In the genomic region with DNA sequence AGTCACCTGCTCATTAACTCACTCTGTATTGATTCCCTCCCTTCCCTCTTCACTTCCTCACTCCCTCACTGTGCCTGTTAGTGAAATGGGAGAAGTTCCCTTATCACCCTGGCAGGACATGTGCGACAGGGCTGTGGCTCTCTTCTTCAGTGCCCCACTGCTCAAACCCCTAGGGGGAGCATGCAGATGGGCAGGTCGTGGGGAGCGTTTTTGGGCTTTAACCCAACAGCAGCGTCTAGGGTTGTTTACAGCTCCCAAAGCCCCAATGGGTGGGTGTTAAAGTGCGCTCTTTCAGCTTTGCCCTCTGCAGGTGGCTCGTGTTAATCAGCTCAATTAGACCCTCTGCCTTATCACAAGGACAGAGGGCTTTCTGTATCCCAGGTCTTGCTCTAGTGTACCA, we compare ENCODE assay signal across 36 cellular contexts.
A peak's percentile ranks its signal among the peaks of the same experiment; 100 is the strongest.
DNase-seq lines count a peak whose midpoint lies in the region; ATAC-seq, FAIRE-seq and TF ChIP-seq lines count a peak whose summit lies in the region.
"Had no signal": no experiment of that assay in that cellular context is flagged by ENCODE, and none has a peak within 500 bp of the region (broad histone marks: within the 10 kb centered on the region; RNA-seq: fewer than 3 reads in every experiment).

No MANE protein-coding gene starts in this region.

- 0 out of 2 replicates have a peak, but pooled peaks have one; percentile 14 for TF ChIP-seq RAD21 in GM12878 (IDR thresholded peaks at IDR 0.05; ENCODE audit: insufficient read depth, low read depth, low read length)

- H3K27me3 ChIP-seq in Karpas-422 (ENCODE audit: low read length), result no peaks in the 10 kb centered on the region
- H3K27me3 ChIP-seq in GM12878 (replicated peaks in 1 of 2; ENCODE audit: control insufficient read depth in 2 of 2, insufficient read depth in 2 of 2, low read length in 1 of 2), result no peaks in the 10 kb centered on the region; a peak in 1 of 4 replicates
- H3K27me3 ChIP-seq: brain microvascular endothelial cell, sigmoid colon, transverse colon had no signal

- peaks cover 10% of the 10 kb centered on the region for H3K4me1 ChIP-seq in Karpas-422 (ENCODE audit: low read length)
- H3K4me1 ChIP-seq in GM12878 (ENCODE audit: control insufficient read depth, insufficient read depth, low read length), result no peaks in the 10 kb centered on the region

- CTCF ChIA-PET in GM12878 (lab: Yijun Ruan, JAX), result no interaction called here

- H3K4me3 ChIP-seq in Karpas-422 (ENCODE audit: low read length) (no peak overlapping the region), GM12878 (no peak overlapping the region)
- H3K4me3 ChIP-seq: lung, prostate gland, sigmoid colon, transverse colon had no signal

- BruUV-seq in GM12878 (replicated peaks; lab: Mats Ljungman, UMichigan), result no TSS peak

- H3K36me3 ChIP-seq in Karpas-422 (ENCODE audit: insufficient read depth, low read length) (no peaks in the 10 kb centered on the region), GM12878 (ENCODE audit: control insufficient read depth in 2 of 2, insufficient read depth in 2 of 2, low read length in 1 of 2) (no peaks in the 10 kb centered on the region)
- H3K36me3 ChIP-seq: brain microvascular endothelial cell, prostate gland, sigmoid colon, transverse colon had no signal

- H3K9ac ChIP-seq in Karpas-422 (ENCODE audit: low read length) (no peak overlapping the region), GM12878 (ENCODE audit: control insufficient read depth, insufficient read depth, low read length) (no peak overlapping the region)

- RAD21 ChIA-PET in GM12878 (lab: Charles Lee; ENCODE audit: unreplicated experiment), result no interaction called here

- in situ Hi-C loops in GM12878 (cut with MboI), result no loop called here

- H3K9me3 Mint-ChIP-seq in naive B cell, result peaks cover 0 to 4% (median 0%) of the 10 kb centered on the region in 7 donors
- H3K9me3 Mint-ChIP-seq: activated CD8-positive, alpha-beta T cell treated with anti-CD3 and anti-CD28 coated beads for 36 hours; activated naive CD4-positive, alpha-beta T cell treated with anti-CD3 and anti-CD28 coated beads, Interleukin-2, amount 50 U/mL, for 24 hours had no signal

- no peak overlapping the region for H2AFZ ChIP-seq in Karpas-422 (ENCODE audit: low read length)
- H2AFZ ChIP-seq in GM12878 (ENCODE audit: control insufficient read depth, low read depth, low read length), result no peak overlapping the region

- TF ChIP-seq EP300 in GM12878 (IDR thresholded peaks at IDR 0.05; ENCODE audit: borderline replicate concordance in 1 of 2, control insufficient read depth in 1 of 2, low read depth in 2 of 2, low read length in 2 of 2), result no peak

- H3K9me3 ChIP-seq in Karpas-422 (ENCODE audit: low read length), result no peaks in the 10 kb centered on the region
- H3K9me3 ChIP-seq in GM12878 (replicated peaks; ENCODE audit: control insufficient read depth, insufficient read depth, low read length), result no peaks in the 10 kb centered on the region; the same call in 2 of the 3 replicates
- H3K9me3 ChIP-seq: prostate gland, sigmoid colon, transverse colon had no signal

- POLR2A ChIA-PET in GM12878 (lab: Charles Lee), result no interaction called here

- no peak for TF ChIP-seq CTCF in GM12878 (IDR thresholded peaks at IDR 0.05 in 2 of 3, conservative IDR thresholded peaks at IDR 0.05 in 1 of 3; ENCODE audit: control insufficient read depth in 2 of 3, extremely low read depth in 1 of 3, insufficient read depth in 1 of 3, low read depth in 3 of 3, low read length in 3 of 3)

- intact Hi-C loops in GM12878 (cut with micrococcal nuclease; ENCODE audit: unreplicated experiment), result no loop called here

- WGBS in GM12878 (ENCODE audit: insufficient coverage, insufficient replicate concordance, low lambda C conversion rate, missing lambda C conversion rate), result 36% methylated on average over 6 of the region's 6 CpGs

- no peaks in the 10 kb centered on the region for H4K20me1 ChIP-seq in Karpas-422 (ENCODE audit: insufficient read depth, low read depth, low read length)
- H4K20me1 ChIP-seq in GM12878 (ENCODE audit: control insufficient read depth, insufficient read depth), result no peaks in the 10 kb centered on the region

- H3K4me2 ChIP-seq in Karpas-422 (ENCODE audit: low read depth, low read length, poor library complexity, severe bottlenecking) (no peak overlapping the region), GM12878 (ENCODE audit: control insufficient read depth, insufficient read depth) (no peak overlapping the region)

- H3K27ac Mint-ChIP-seq in naive B cell, result peak overlapping the region in 1 of 6 donors; percentile 19
- H3K27ac Mint-ChIP-seq: activated CD4-positive, alpha-beta T cell treated with anti-CD3 and anti-CD28 coated beads for 36 hours; activated CD8-positive, alpha-beta T cell treated with anti-CD3 and anti-CD28 coated beads for 36 hours; activated naive CD4-positive, alpha-beta T cell treated with anti-CD3 and anti-CD28 coated beads, Interleukin-2, amount 50 U/mL, for 24 hours; activated T-helper 2 cell treated with anti-CD3 and anti-CD28 coated beads, Interferon-gamma antibody, Interleukin-2, Interleukin-4, amounts not matched to agents 10 μg/mL and 5 μg/mL and 100 μg/mL, durations not matched to agents 14 hours and 24 hours and 36 hours; immature natural killer cell had no signal

- peaks cover 35 to 45% (median 41%) of the 10 kb centered on the region in 3 donors for H3K27me3 Mint-ChIP-seq in naive B cell
- H3K27me3 Mint-ChIP-seq: activated naive CD4-positive, alpha-beta T cell treated with anti-CD3 and anti-CD28 coated beads, Interleukin-2, amount 50 U/mL, for 24 hours; naive thymus-derived CD8-positive, alpha-beta T cell had no signal

- no peaks in the 10 kb centered on the region for H3K36me3 Mint-ChIP-seq in naive B cell
- H3K36me3 Mint-ChIP-seq: activated naive CD4-positive, alpha-beta T cell treated with anti-CD3 and anti-CD28 coated beads, Interleukin-2, amount 50 U/mL, for 24 hours; CD14-positive monocyte; immature natural killer cell had no signal

- H3K27ac ChIP-seq in Karpas-422 (ENCODE audit: low read length) (no peak overlapping the region), GM12878 (ENCODE audit: control insufficient read depth, insufficient read depth) (no peak overlapping the region)
- H3K27ac ChIP-seq: brain microvascular endothelial cell, prostate gland, sigmoid colon, transverse colon had no signal

- peak overlapping the region in 6 of 8 donors; percentile 13 to 76 (median 53) for H3K4me3 Mint-ChIP-seq in naive B cell
- H3K4me3 Mint-ChIP-seq: activated CD4-positive, alpha-beta T cell treated with anti-CD3 and anti-CD28 coated beads for 36 hours; activated CD8-positive, alpha-beta T cell treated with anti-CD3 and anti-CD28 coated beads for 36 hours; activated naive CD4-positive, alpha-beta T cell treated with anti-CD3 and anti-CD28 coated beads, Interleukin-2, amount 50 U/mL, for 24 hours; immature natural killer cell; naive thymus-derived CD8-positive, alpha-beta T cell had no signal

- SMC1A ChIA-PET in GM12878 (lab: Charles Lee; ENCODE audit: uncharacterized antibody, unreplicated experiment), result no interaction called here

- H3K4me1 Mint-ChIP-seq in naive B cell, result peaks cover 30 to 45% (median 44%) of the 10 kb centered on the region in 3 donors
- H3K4me1 Mint-ChIP-seq: immature natural killer cell had no signal

- H3K79me2 ChIP-seq in Karpas-422 (ENCODE audit: low read length) (no peaks in the 10 kb centered on the region), GM12878 (ENCODE audit: control insufficient read depth, insufficient read depth, low read length) (no peaks in the 10 kb centered on the region)

- ATAC-seq in GM12878 (no peak), naive B cell (ENCODE audit: low read depth in 2 of 2) (peak; percentile 79 to 81)
- no peak for ATAC-seq in activated CD4-positive, CD25-positive, alpha-beta regulatory T cell treated with anti-CD3 and anti-CD28 coated beads, Interleukin-2, amount 50 U/mL, for 24 hours
- ATAC-seq: activated CD4-positive, alpha-beta T cell treated with anti-CD3 and anti-CD28 coated beads for 36 hours; activated CD8-positive, alpha-beta T cell treated with anti-CD3 and anti-CD28 coated beads for 36 hours; naive thymus-derived CD8-positive, alpha-beta T cell; Panc1 had no signal

- TF ChIP-seq POLR2A in GM12878 (IDR thresholded peaks at IDR 0.05; ENCODE audit: low read depth, low read length), result no peak

- peak; percentile 3 for DNase-seq in ELF-1 (ENCODE audit: low read depth, low spot score)
- DNase-seq in Karpas-422, result peak; percentile 55
- no peak for DNase-seq in GM12878 (ENCODE audit: low read depth, low spot score)
- peak; percentile 31 for DNase-seq in naive B cell
- DNase-seq in GOT3 (lab: John Stamatoyannopoulos, UW), result no peak
- no peak for DNase-seq in amniotic stem cell (lab: John Stamatoyannopoulos, UW)
- no peak for DNase-seq in cortex of kidney (lab: John Stamatoyannopoulos, UW)
- DNase-seq: activated CD4-positive, alpha-beta T cell treated with anti-CD3 and anti-CD28 coated beads for 36 hours; activated CD8-positive, alpha-beta T cell treated with anti-CD3 and anti-CD28 coated beads for 36 hours; amygdala; brain microvascular endothelial cell; DND-41; hippocampal formation; immature natural killer cell; IMR-90; left cardiac atrium; naive thymus-derived CD8-positive, alpha-beta T cell; NCI-H1092 treated with DMSO at 0.1 percent for 48 hours; NCI-H1694 treated with DMSO at 0.1 percent for 48 hours; NCI-H510A; nucleus accumbens; SHP77; sigmoid colon; stimulated activated CD4-positive, alpha-beta T cell treated with anti-CD3 and anti-CD28 coated beads, Interleukin-12 subunit alpha, Interleukin-12 subunit beta, amount 100 ng/mL, for 4 hours; stimulated activated CD4-positive, alpha-beta T cell treated with anti-CD3 and anti-CD28 coated beads, Interleukin-2, amount 100 ng/mL, for 48 hours; T-helper 2 cell; transverse colon had no signal

- no peaks in the 10 kb centered on the region for H3K9me2 ChIP-seq in Karpas-422 (replicated peaks; ENCODE audit: insufficient read depth, low read length)

- no peak for FAIRE-seq in GM12878 (lab: Jason Lieb, UNC)
- FAIRE-seq: D721Med, GM12892 had no signal

TF ChIP-seq in GM12878, 131 proteins besides CTCF, POLR2A, EP300 and RAD21 (continues in another document):
- TF ChIP-seq IKZF1 (conservative IDR thresholded peaks at IDR 0.05) (no peak), NFIC (IDR thresholded peaks at IDR 0.05; ENCODE audit: low read depth, low read length) (no peak), MTA3 (IDR thresholded peaks at IDR 0.05; ENCODE audit: borderline replicate concordance, low read length) (no peak), ZNF207 (IDR thresholded peaks at IDR 0.05; ENCODE audit: borderline replicate concordance) (no peak), RCOR1 (conservative IDR thresholded peaks at IDR 0.05; ENCODE audit: low read depth, low read length) (no peak), KLF5 (IDR thresholded peaks at IDR 0.05; ENCODE audit: partially characterized antibody) (no peak)

Comparison
In these comparisons a context has a peak if more than half of its experiments do, and no peak if none do; other contexts are left out.
1. DNase-seq: peak in ELF-1 (single experiment), Karpas-422 (single experiment) and naive B cell (single experiment); none in GM12878 (single experiment), GOT3 (single experiment), amniotic stem cell (single experiment) and cortex of kidney (single experiment).
2. ATAC-seq: peak in naive B cell (2 of 2); none in GM12878 (single experiment) and activated CD4-positive, CD25-positive, alpha-beta regulatory T cell treated with anti-CD3 and anti-CD28 coated beads, Interleukin-2, amount 50 U/mL, for 24 hours (0 of 2).